Comparison of ENCODE assay signal across 16 cellular contexts in the genomic region with DNA sequence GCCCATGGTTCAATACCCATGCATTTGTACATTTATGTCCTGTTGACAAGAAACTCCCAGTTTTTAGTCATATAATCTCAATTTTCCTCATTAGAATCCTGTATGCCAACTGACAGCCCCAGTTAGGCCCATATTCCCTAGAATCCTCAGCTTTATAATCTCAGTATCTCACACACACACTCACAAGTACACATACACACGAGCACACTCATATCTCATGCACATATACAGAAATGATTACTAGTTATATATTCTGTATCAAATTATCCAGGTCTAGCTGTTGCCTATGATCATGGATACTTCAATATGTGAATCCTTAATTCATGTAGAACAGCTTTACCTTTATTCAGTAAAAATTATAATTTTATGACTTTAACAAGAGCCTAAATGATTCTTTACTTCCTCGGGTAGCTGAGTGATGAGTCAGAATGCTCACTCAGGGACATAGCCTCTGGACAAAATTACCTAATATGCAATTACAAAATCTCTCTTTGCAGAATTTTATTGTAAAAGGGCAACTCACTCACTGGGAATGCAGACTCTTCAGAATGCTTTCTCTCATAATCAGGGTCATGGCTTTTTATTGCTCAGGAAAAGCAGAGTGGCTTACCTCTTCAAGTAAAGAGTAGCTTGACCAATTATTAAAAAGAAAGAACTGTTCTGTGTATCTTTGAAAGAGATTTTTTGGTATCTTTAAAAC.
DNase-seq lines count a peak whose midpoint lies in the region; ATAC-seq, FAIRE-seq and TF ChIP-seq lines count a peak whose summit lies in the region.
"Had no signal": no experiment of that assay in that cellular context is flagged by ENCODE, and none has a peak within 500 bp of the region (broad histone marks: within the 10 kb centered on the region; RNA-seq: fewer than 3 reads in every experiment).

No MANE protein-coding gene starts in this region.

- H3K4me1 Mint-ChIP-seq in activated CD4-positive, alpha-beta memory T cell treated with anti-CD3 and anti-CD28 coated beads, Interleukin-2, amount 10 ng/mL, durations not matched to agents 7 days and 5 days, result no peaks in the 10 kb centered on the region

- POLR2A ChIA-PET in activated CD4-positive, alpha-beta memory T cell treated with anti-CD3 and anti-CD28 coated beads, Interleukin-2, amount 10 ng/mL, durations not matched to agents 7 days and 5 days (lab: Charles Lee), result no interaction called here

- no peak for FAIRE-seq in bronchial epithelial cell (lab: Jason Lieb, UNC)
- FAIRE-seq: GM12892 had no signal

- H3K9me3 ChIP-seq in lung (ENCODE audit: control insufficient read depth in 2 of 2, insufficient read depth in 1 of 2, low read length in 1 of 2), result peaks cover 0 to 1% of the 10 kb centered on the region in 2 donors
- H3K9me3 ChIP-seq: upper lobe of right lung had no signal

- no peaks in the 10 kb centered on the region for H3K4me1 ChIP-seq in lung (ENCODE audit: control insufficient read depth in 2 of 2, insufficient read depth in 2 of 2, low read length in 2 of 2)
- H3K4me1 ChIP-seq: upper lobe of right lung had no signal

- H3K9me3 Mint-ChIP-seq in activated CD4-positive, alpha-beta memory T cell treated with anti-CD3 and anti-CD28 coated beads, Interleukin-2, amount 10 ng/mL, durations not matched to agents 7 days and 5 days, result no peaks in the 10 kb centered on the region

- H3K36me3 Mint-ChIP-seq in activated CD4-positive, alpha-beta memory T cell treated with anti-CD3 and anti-CD28 coated beads, Interleukin-2, amount 10 ng/mL, durations not matched to agents 7 days and 5 days (ENCODE audit: low read depth), result no peaks in the 10 kb centered on the region

- no peak overlapping the region for H3K4me3 ChIP-seq in NB4 (ENCODE audit: low read depth, low read length)
- no peak overlapping the region for H3K4me3 ChIP-seq in bronchial epithelial cell (ENCODE audit: low read depth, low read length)
- H3K4me3 ChIP-seq in lung, result no peak overlapping the region
- H3K4me3 ChIP-seq: skin epidermis, upper lobe of right lung had no signal

- TF ChIP-seq POLR2A in NB4 (IDR thresholded peaks at IDR 0.05; ENCODE audit: extremely low read depth, insufficient read length), result no peak

- CTCF ChIA-PET in activated CD4-positive, alpha-beta memory T cell treated with anti-CD3 and anti-CD28 coated beads, Interleukin-2, amount 10 ng/mL, durations not matched to agents 7 days and 5 days (lab: Charles Lee), result no interaction called here

- no peak overlapping the region for H3K27ac Mint-ChIP-seq in activated CD4-positive, alpha-beta memory T cell treated with anti-CD3 and anti-CD28 coated beads, Interleukin-2, amount 10 ng/mL, durations not matched to agents 7 days and 5 days

- H3K27me3 Mint-ChIP-seq in activated CD4-positive, alpha-beta memory T cell treated with anti-CD3 and anti-CD28 coated beads, Interleukin-2, amount 10 ng/mL, durations not matched to agents 7 days and 5 days, result no peaks in the 10 kb centered on the region

- ATAC-seq in lung (ENCODE audit: insufficient read depth, low FRiP score), result peak; percentile 27
- ATAC-seq: HCT116, upper lobe of right lung had no signal

- H3K4me3 Mint-ChIP-seq in activated CD4-positive, alpha-beta memory T cell treated with anti-CD3 and anti-CD28 coated beads, Interleukin-2, amount 10 ng/mL, durations not matched to agents 7 days and 5 days, result no peak overlapping the region

- H3K27me3 ChIP-seq in bronchial epithelial cell (ENCODE audit: control insufficient read depth, insufficient read depth, low read length) (no peaks in the 10 kb centered on the region), lung (ENCODE audit: control insufficient read depth, insufficient read depth) (no peaks in the 10 kb centered on the region)
- H3K27me3 ChIP-seq: upper lobe of right lung had no signal

- WGBS in lung, 2 donors, result 67 to 78% methylated on average over 2 of the region's 2 CpGs

- H3K36me3 ChIP-seq in bronchial epithelial cell (ENCODE audit: control insufficient read depth, insufficient read depth, low read length) (no peaks in the 10 kb centered on the region), lung (ENCODE audit: control insufficient read depth in 2 of 2, insufficient read depth in 2 of 2, low read length in 2 of 2) (no peaks in the 10 kb centered on the region)
- H3K36me3 ChIP-seq: upper lobe of right lung had no signal

- TF ChIP-seq CTCF in NB4 (IDR thresholded peaks at IDR 0.05; ENCODE audit: low read depth, low read length), result no peak
- TF ChIP-seq CTCF in bronchial epithelial cell (IDR thresholded peaks at IDR 0.05; ENCODE audit: insufficient read depth, low read length, severe bottlenecking), result no peak
- TF ChIP-seq CTCF in lung (IDR thresholded peaks at IDR 0.05; ENCODE audit: control extremely low read depth, extremely low read depth), result no peak
- TF ChIP-seq CTCF in GM10266 (IDR thresholded peaks at IDR 0.05; ENCODE audit: control insufficient read depth, insufficient read depth, low read depth, missing control alignments), result no peak

- no peak overlapping the region for H3K27ac ChIP-seq in lung (ENCODE audit: low read depth in 1 of 2, low read length in 1 of 2)
- H3K27ac ChIP-seq: skin epidermis, upper lobe of right lung had no signal

- peak; percentile 10 to 27 for DNase-seq in AML-193 (lab: John Stamatoyannopoulos, UW)
- peak; percentile 23 for DNase-seq in NB4 (ENCODE audit: low read depth)
- DNase-seq in bronchial epithelial cell (ENCODE audit: low read depth), result peak; percentile 96
- DNase-seq in lung (ENCODE audit: low spot score), result no peak
- no peak for DNase-seq in HuH-7.5 (ENCODE audit: low spot score)
- DNase-seq in activated CD4-positive, alpha-beta memory T cell treated with anti-CD3 and anti-CD28 coated beads, Interleukin-2, amount 10 ng/mL, durations not matched to agents 7 days and 5 days, result no peak
- DNase-seq in UCSD-AML1 (lab: John Stamatoyannopoulos, UW; ENCODE audit: unreplicated experiment), result no peak
- no peak for DNase-seq in GM10266 (ENCODE audit: extremely low spot score)
- DNase-seq: activated CD4-positive, alpha-beta T cell treated with anti-CD3 and anti-CD28 coated beads for 4 hours; cortex of kidney; Karpas-422; NCI-H446 treated with DMSO at 0.1 percent for 48 hours; upper lobe of right lung had no signal

Comparison
In these comparisons a context has a peak if more than half of its experiments do, and no peak if none do; other contexts are left out.
1. DNase-seq: peak in AML-193 (2 of 2), NB4 (single experiment) and bronchial epithelial cell (single experiment); none in lung (single experiment), HuH-7.5 (single experiment), activated CD4-positive, alpha-beta memory T cell treated with anti-CD3 and anti-CD28 coated beads, Interleukin-2, amount 10 ng/mL, durations not matched to agents 7 days and 5 days (single experiment), UCSD-AML1 (single experiment) and GM10266 (single experiment).